9 cellular contexts compared by ENCODE assay signal in the genomic region with DNA sequence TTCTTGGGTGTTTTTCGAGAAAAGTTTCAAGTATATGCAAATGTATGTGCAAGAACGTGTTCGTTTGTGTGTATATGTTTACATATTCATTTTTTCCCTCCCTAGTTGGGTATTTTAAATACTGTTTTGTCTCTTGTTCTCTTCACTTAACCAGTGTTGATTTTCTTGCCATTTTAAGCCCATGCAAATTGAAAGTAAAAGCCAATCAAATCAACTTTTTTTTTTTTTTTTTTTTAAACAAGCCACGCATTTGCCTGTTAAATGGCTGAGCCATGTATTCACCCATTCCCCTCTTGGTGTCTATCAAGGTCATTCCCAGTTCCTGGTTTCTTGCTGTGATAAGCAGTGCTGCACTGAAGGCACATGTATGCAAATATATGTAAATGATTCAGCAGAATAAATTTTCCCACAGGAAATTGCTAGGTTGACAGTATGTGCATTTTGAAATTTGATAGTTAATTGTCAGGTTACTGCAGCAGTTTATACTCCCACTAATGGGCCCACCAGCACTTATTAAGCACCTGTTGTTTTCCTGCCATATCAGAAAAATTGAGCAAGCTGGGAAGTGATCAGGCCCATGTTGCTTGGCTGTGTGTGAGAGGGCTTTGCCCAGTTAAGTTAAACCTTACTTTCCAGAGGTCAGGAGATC. TPM values are rescaled to one million over a fixed set of nuclear protein-coding genes. Genes with fewer than 3 reads are reported as not detected.
DNase-seq lines count a peak whose midpoint lies in the region; ATAC-seq and TF ChIP-seq lines count a peak whose summit lies in the region.
"Had no signal": no experiment of that assay in that cellular context is flagged by ENCODE, and none has a peak within 500 bp of the region (broad histone marks: within the 10 kb centered on the region; RNA-seq: fewer than 3 reads in every experiment).

No MANE protein-coding gene starts in this region.

- TF ChIP-seq POLR2A in esophagus muscularis mucosa (IDR thresholded peaks at IDR 0.05; ENCODE audit: low read depth) = no peak

- H3K4me2 ChIP-seq in osteoblast (ENCODE audit: insufficient read depth, low read length) = no peak overlapping the region

- peaks cover 52 to 82% (median 68%) of the 10 kb centered on the region in 4 donors for H3K4me1 Mint-ChIP-seq in CD4-positive, alpha-beta memory T cell

- TF ChIP-seq EP300 in esophagus muscularis mucosa (IDR thresholded peaks at IDR 0.05) = no peak

- intact Hi-C loops in CD4-positive, alpha-beta memory T cell (cut with micrococcal nuclease) = loop anchor here (1.0 to 2.0 kb wide), 3 partner anchors 11 to 73 kb away; a partner anchor contains a TSS
- intact Hi-C loops in esophagus muscularis mucosa (cut with DNase I) = no loop called here

- WGBS in esophagus muscularis mucosa = 69% methylated on average over 4 of the region's 4 CpGs

- no peaks in the 10 kb centered on the region for H3K27me3 ChIP-seq in CD4-positive, alpha-beta memory T cell (ENCODE audit: insufficient read depth, low read length)
- H3K27me3 ChIP-seq in esophagus muscularis mucosa = no peaks in the 10 kb centered on the region
- no peaks in the 10 kb centered on the region for H3K27me3 ChIP-seq in osteoblast (ENCODE audit: insufficient read depth, low read length)

- peaks cover 78% of the 10 kb centered on the region for H3K4me1 ChIP-seq in CD4-positive, alpha-beta memory T cell (ENCODE audit: insufficient read depth, low read length)
- H3K4me1 ChIP-seq in esophagus muscularis mucosa (peaks cover 41 to 100% (median 98%) of the 10 kb centered on the region in 4 donors), osteoblast (ENCODE audit: insufficient read depth, low read length) (peaks cover 5% of the 10 kb centered on the region)

- no peaks in the 10 kb centered on the region for H3K27me3 Mint-ChIP-seq in CD4-positive, alpha-beta memory T cell

- H3K27ac Mint-ChIP-seq in CD4-positive, alpha-beta memory T cell = peak overlapping the region; percentile 94 to 100 (median 99)

- peak in 3 of 5 donors; percentile 68 to 74 (median 69) for DNase-seq in CD4-positive, alpha-beta memory T cell
- DNase-seq in esophagus muscularis mucosa (ENCODE audit: extremely low spot score) (no peak), Ammon's horn (ENCODE audit: low spot score) (no peak), osteoblast (ENCODE audit: insufficient read length, low spot score, missing footprints) (no peak), GM10266 (ENCODE audit: extremely low spot score) (no peak), NCI-H82 (lab: John Stamatoyannopoulos, UW) (no peak)
- DNase-seq: NCI-H2081 had no signal

- H3K79me2 ChIP-seq in osteoblast (ENCODE audit: insufficient read depth, low read length) = peaks cover 95% of the 10 kb centered on the region

- POLR2A ChIA-PET in CD4-positive, alpha-beta memory T cell (lab: Charles Lee; ENCODE audit: partially characterized antibody) = no interaction called here

- H3K27ac ChIP-seq in CD4-positive, alpha-beta memory T cell (ENCODE audit: low read depth, low read length) = peak overlapping the region; percentile 96
- peak overlapping the region; percentile 29 to 63 (median 46) for H3K27ac ChIP-seq in esophagus muscularis mucosa (replicated peaks in 1 of 4)
- H3K27ac ChIP-seq in osteoblast (ENCODE audit: low read depth, low read length) = no peak overlapping the region

- H3K9me3 Mint-ChIP-seq in CD4-positive, alpha-beta memory T cell = peaks cover 0 to 8% (median 4%) of the 10 kb centered on the region in 8 donors

- no peak overlapping the region for H2AFZ ChIP-seq in osteoblast (ENCODE audit: low read length)

- CTCF ChIA-PET in CD4-positive, alpha-beta memory T cell (lab: Charles Lee; ENCODE audit: partially characterized antibody) = no interaction called here

- peak overlapping the region; percentile 81 to 93 (median 88) for H3K4me3 Mint-ChIP-seq in CD4-positive, alpha-beta memory T cell

- no peak for TF ChIP-seq CTCF in esophagus muscularis mucosa (IDR thresholded peaks at IDR 0.05)
- no peak for TF ChIP-seq CTCF in osteoblast (IDR thresholded peaks at IDR 0.05; ENCODE audit: extremely low read depth, low read depth, low read length)
- no peak for TF ChIP-seq CTCF in GM10266 (IDR thresholded peaks at IDR 0.05; ENCODE audit: control insufficient read depth, insufficient read depth, low read depth, missing control alignments)

- peak overlapping the region; percentile 33 to 55 for H3K4me3 ChIP-seq in CD4-positive, alpha-beta memory T cell (ENCODE audit: low read length in 2 of 2)
- H3K4me3 ChIP-seq in esophagus muscularis mucosa (no peak overlapping the region), osteoblast (ENCODE audit: insufficient read depth, low read length) (no peak overlapping the region)

- no peaks in the 10 kb centered on the region for H3K9me3 ChIP-seq in CD4-positive, alpha-beta memory T cell (ENCODE audit: control insufficient read depth in 1 of 2, low read length in 2 of 2)
- H3K9me3 ChIP-seq in esophagus muscularis mucosa = no peaks in the 10 kb centered on the region
- no peaks in the 10 kb centered on the region for H3K9me3 ChIP-seq in osteoblast (ENCODE audit: low read depth, low read length)

- ATAC-seq in GM19452 (IDR thresholded peaks at IDR 0.05; ENCODE audit: unreplicated experiment) = peak; percentile 35
- ATAC-seq in HG03565 (IDR thresholded peaks at IDR 0.05; ENCODE audit: unreplicated experiment) = peak; percentile 17

- H3K36me3 Mint-ChIP-seq in CD4-positive, alpha-beta memory T cell = peaks cover 7 to 8% of the 10 kb centered on the region in 2 donors

- peaks cover 61% of the 10 kb centered on the region for H4K20me1 ChIP-seq in osteoblast (ENCODE audit: insufficient read depth, low read length)

- no peaks in the 10 kb centered on the region for H3K36me3 ChIP-seq in CD4-positive, alpha-beta memory T cell (ENCODE audit: insufficient read depth, low read length)
- no peaks in the 10 kb centered on the region for H3K36me3 ChIP-seq in esophagus muscularis mucosa
- H3K36me3 ChIP-seq in osteoblast (ENCODE audit: insufficient read depth, low read length) = no peaks in the 10 kb centered on the region

RNA-seq across cellular contexts. Expression of a gene that starts 12.3 kb away (rescaled TPM):
- total RNA-seq in CD4-positive, alpha-beta memory T cell = 10 to 100 TPM; 57.3 to 69.9 TPM
- 10 to 100 TPM in 1 of 2 donors, 1 to 10 TPM in 1; 1.9 to 11.0 TPM for polyA plus RNA-seq in CD4-positive, alpha-beta memory T cell
- total RNA-seq in esophagus muscularis mucosa (100 to 1,000 TPM in 2 of 4 donors, 10 to 100 TPM in 2; 61.8 to 141 (median 103) TPM), osteoblast (33.7 and 37.7 TPM in 2 replicates)

Comparison
In these comparisons a context has a peak if more than half of its experiments do, and no peak if none do; other contexts are left out.
1. DNase-seq: peak in CD4-positive, alpha-beta memory T cell (3 of 5); none in esophagus muscularis mucosa (single experiment), Ammon's horn (single experiment), osteoblast (single experiment), GM10266 (single experiment) and NCI-H82 (single experiment).
2. H3K4me3 ChIP-seq: peak in CD4-positive, alpha-beta memory T cell (2 of 2); none in esophagus muscularis mucosa (0 of 4) and osteoblast (single experiment).